1 cellular context compared by ENCODE assay signal in the genomic region with DNA sequence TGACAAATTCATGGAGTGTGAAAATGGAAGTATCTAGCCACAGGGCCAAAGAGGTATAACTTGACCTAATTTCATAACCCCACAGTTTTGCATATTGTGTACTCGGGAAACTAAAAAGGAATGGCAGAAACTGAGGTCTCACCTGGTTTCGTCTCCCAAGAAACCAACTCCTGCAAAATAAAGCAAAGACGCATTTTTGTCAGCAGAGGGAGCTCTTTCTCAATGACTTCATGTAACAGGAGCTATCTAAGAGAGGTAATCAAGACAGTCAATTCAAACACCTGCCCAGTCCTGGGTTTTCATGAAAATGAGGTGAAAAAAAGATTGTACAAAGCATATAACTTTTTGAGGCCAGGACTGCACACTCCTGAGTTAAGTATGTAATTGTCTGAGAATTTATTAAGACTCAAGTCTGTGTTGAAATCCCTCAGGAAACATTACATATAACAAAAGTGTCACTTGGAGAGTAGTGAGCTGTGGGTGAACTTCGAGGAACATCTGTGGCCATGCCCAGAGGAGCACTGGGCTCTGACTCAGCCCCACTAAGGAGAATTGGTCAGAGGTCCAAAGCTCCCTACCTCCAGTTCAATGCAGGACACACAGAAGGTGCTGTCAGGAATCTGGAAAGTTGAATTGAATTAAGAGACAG.
TF ChIP-seq lines count a peak whose summit lies in the region.

No MANE protein-coding gene starts in this region.

TF ChIP-seq in H1, 55 proteins besides CTCF, POLR2A, EP300 and RAD21:
- TF ChIP-seq ATF2 (IDR thresholded peaks at IDR 0.05; ENCODE audit: low read length) (peak; percentile 94), SIX5 (IDR thresholded peaks at IDR 0.05; ENCODE audit: low read depth, low read length) (no peak), JUND (IDR thresholded peaks at IDR 0.05; ENCODE audit: low read length) (peak; percentile 54; the same call in 1 of the 2 replicates), TEAD4 (IDR thresholded peaks at IDR 0.05; ENCODE audit: low read depth, low read length) (peak; percentile 98), FOSL1 (IDR thresholded peaks at IDR 0.05; ENCODE audit: insufficient read depth, low read depth, low read length) (no peak), YY1 (IDR thresholded peaks at IDR 0.05; ENCODE audit: low read depth, low read length) (0 out of 2 replicates have a peak, but pooled peaks have one; percentile 45)
- TF ChIP-seq, protein P1, sequence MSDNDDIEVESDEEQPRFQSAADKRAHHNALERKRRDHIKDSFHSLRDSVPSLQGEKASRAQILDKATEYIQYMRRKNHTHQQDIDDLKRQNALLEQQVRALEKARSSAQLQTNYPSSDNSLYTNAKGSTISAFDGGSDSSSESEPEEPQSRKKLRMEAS (IDR thresholded peaks at IDR 0.05) = no peak
